Comparison of ENCODE assay signal across 1 cellular context in genomic region chr15:101445562-101446526, GRCh38.
TF ChIP-seq lines count a peak whose summit lies in the region.

No MANE protein-coding gene starts in this region.

TF ChIP-seq in K562, 482 proteins besides CTCF, POLR2A, EP300 and RAD21 (continued from another document and continues in another):
- TF ChIP-seq, protein P1, sequence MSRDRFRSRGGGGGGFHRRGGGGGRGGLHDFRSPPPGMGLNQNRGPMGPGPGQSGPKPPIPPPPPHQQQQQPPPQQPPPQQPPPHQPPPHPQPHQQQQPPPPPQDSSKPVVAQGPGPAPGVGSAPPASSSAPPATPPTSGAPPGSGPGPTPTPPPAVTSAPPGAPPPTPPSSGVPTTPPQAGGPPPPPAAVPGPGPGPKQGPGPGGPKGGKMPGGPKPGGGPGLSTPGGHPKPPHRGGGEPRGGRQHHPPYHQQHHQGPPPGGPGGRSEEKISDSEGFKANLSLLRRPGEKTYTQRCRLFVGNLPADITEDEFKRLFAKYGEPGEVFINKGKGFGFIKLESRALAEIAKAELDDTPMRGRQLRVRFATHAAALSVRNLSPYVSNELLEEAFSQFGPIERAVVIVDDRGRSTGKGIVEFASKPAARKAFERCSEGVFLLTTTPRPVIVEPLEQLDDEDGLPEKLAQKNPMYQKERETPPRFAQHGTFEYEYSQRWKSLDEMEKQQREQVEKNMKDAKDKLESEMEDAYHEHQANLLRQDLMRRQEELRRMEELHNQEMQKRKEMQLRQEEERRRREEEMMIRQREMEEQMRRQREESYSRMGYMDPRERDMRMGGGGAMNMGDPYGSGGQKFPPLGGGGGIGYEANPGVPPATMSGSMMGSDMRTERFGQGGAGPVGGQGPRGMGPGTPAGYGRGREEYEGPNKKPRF (IDR thresholded peaks at IDR 0.05; ENCODE audit: low read depth, low read length), result no peak
- peak; percentile 73; the same call in 1 of the 2 replicates for TF ChIP-seq BACH1 (tag; IDR thresholded peaks at IDR 0.05)
- no peak for TF ChIP-seq KAT2B (IDR thresholded peaks at IDR 0.05; ENCODE audit: low read depth, low read length)
- peak in 1 of 2 experiments; percentile 38; a peak in 1 of 4 replicates for TF ChIP-seq SRF (CRISPR knock-in tag; IDR thresholded peaks at IDR 0.05)
- no peak for TF ChIP-seq HDGF (IDR thresholded peaks at IDR 0.05)
- 0 out of 2 replicates have a peak, but pooled peaks have one; percentile 75 for TF ChIP-seq KAT7 (CRISPR knock-in tag; IDR thresholded peaks at IDR 0.05; ENCODE audit: borderline replicate concordance)
- TF ChIP-seq XRCC5 (IDR thresholded peaks at IDR 0.05; ENCODE audit: low read depth, low read length), result no peak
- TF ChIP-seq MTA3 (IDR thresholded peaks at IDR 0.05; ENCODE audit: borderline replicate concordance), result no peak; the same call in 1 of the 2 replicates
- TF ChIP-seq RBM34 (IDR thresholded peaks at IDR 0.05; ENCODE audit: borderline replicate concordance, insufficient read depth, low read length), result no peak
- TF ChIP-seq KLF16 (IDR thresholded peaks at IDR 0.05), result peak; percentile 48; the same call in 1 of the 2 replicates
- no peak for TF ChIP-seq HMG20B (CRISPR knock-in tag; IDR thresholded peaks at IDR 0.05)
- TF ChIP-seq ZNF764 (CRISPR knock-in tag; IDR thresholded peaks at IDR 0.05; ENCODE audit: low read depth), result no peak
- no peak for TF ChIP-seq NR3C1 (CRISPR knock-in tag; IDR thresholded peaks at IDR 0.05)
- peak; percentile 90 for TF ChIP-seq SMARCE1 (IDR thresholded peaks at IDR 0.05)
- TF ChIP-seq PRPF4 (IDR thresholded peaks at IDR 0.05; ENCODE audit: insufficient read depth, low read depth, low read length, poor library complexity, severe bottlenecking), result no peak
- TF ChIP-seq CTCFL (IDR thresholded peaks at IDR 0.05; ENCODE audit: borderline replicate concordance, insufficient read depth, low read depth, low read length, poor library complexity, severe bottlenecking), result no peak
- no peak for TF ChIP-seq ZNF830 (CRISPR knock-in tag; IDR thresholded peaks at IDR 0.05)
- no peak for TF ChIP-seq HIVEP1 (CRISPR knock-in tag; IDR thresholded peaks at IDR 0.05)
- peak; percentile 78; the same call in 1 of the 2 replicates for TF ChIP-seq NCOA1 (IDR thresholded peaks at IDR 0.05; ENCODE audit: low read depth)
- no peak for TF ChIP-seq ZNF217 (CRISPR knock-in tag; IDR thresholded peaks at IDR 0.05)
- no peak for TF ChIP-seq STAG1 (CRISPR knock-in tag; IDR thresholded peaks at IDR 0.05; ENCODE audit: borderline replicate concordance)
- TF ChIP-seq SMARCA5 (IDR thresholded peaks at IDR 0.05), result no peak
- no peak for TF ChIP-seq KDM5B (IDR thresholded peaks at IDR 0.05; ENCODE audit: insufficient replicate concordance, low read depth, low read length)
- TF ChIP-seq FOXM1 (IDR thresholded peaks at IDR 0.05; ENCODE audit: low read depth), result 0 out of 2 replicates have a peak, but pooled peaks have one; percentile 11
- no peak for TF ChIP-seq FOXM1 (CRISPR knock-in tag; IDR thresholded peaks at IDR 0.05; ENCODE audit: low read depth)
- no peak for TF ChIP-seq PTTG1 (tag; IDR thresholded peaks at IDR 0.05; ENCODE audit: low read depth)
- no peak for TF ChIP-seq PCBP1 (IDR thresholded peaks at IDR 0.05; ENCODE audit: low read depth, low read length, poor library complexity, severe bottlenecking)
- TF ChIP-seq, protein P2, sequence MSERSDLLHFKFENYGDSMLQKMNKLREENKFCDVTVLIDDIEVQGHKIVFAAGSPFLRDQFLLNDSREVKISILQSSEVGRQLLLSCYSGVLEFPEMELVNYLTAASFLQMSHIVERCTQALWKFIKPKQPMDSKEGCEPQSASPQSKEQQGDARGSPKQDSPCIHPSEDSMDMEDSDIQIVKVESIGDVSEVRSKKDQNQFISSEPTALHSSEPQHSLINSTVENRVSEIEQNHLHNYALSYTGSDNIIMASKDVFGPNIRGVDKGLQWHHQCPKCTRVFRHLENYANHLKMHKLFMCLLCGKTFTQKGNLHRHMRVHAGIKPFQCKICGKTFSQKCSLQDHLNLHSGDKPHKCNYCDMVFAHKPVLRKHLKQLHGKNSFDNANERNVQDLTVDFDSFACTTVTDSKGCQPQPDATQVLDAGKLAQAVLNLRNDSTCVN (CRISPR knock-in tag; IDR thresholded peaks at IDR 0.05), result no peak
- 0 out of 4 replicates have a peak, but pooled peaks of 1 of the 2 experiments have one; percentile 13 for TF ChIP-seq NRF1 (conservative IDR thresholded peaks at IDR 0.05 in 1 of 2, IDR thresholded peaks at IDR 0.05 in 1 of 2)
- no peak for TF ChIP-seq ZNF121 (CRISPR knock-in tag; conservative IDR thresholded peaks at IDR 0.05)
- TF ChIP-seq, protein P3, sequence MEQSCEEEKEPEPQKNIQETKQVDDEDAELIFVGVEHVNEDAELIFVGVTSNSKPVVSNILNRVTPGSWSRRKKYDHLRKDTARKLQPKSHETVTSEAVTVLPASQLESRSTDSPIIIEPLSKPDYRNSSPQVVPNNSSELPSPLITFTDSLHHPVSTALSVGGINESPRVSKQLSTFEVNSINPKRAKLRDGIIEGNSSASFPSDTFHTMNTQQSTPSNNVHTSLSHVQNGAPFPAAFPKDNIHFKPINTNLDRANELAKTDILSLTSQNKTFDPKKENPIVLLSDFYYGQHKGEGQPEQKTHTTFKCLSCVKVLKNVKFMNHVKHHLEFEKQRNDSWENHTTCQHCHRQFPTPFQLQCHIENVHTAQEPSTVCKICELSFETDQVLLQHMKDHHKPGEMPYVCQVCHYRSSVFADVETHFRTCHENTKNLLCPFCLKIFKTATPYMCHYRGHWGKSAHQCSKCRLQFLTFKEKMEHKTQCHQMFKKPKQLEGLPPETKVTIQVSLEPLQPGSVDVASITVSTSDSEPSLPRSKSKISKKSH (CRISPR knock-in tag; IDR thresholded peaks at IDR 0.05), result no peak
- TF ChIP-seq BCOR (IDR thresholded peaks at IDR 0.05), result peak; percentile 68; the same call in 1 of the 2 replicates
- TF ChIP-seq CHD7 (IDR thresholded peaks at IDR 0.05; ENCODE audit: low read depth, low read length), result no peak
- no peak for TF ChIP-seq PHF21A (IDR thresholded peaks at IDR 0.05; ENCODE audit: borderline replicate concordance, low read depth)
- no peak for TF ChIP-seq RNF2 (IDR thresholded peaks at IDR 0.05)
- TF ChIP-seq LCOR (CRISPR knock-in tag; IDR thresholded peaks at IDR 0.05), result no peak
- no peak for TF ChIP-seq ZNF184 (CRISPR knock-in tag; IDR thresholded peaks at IDR 0.05)
- no peak for TF ChIP-seq TRIM25 (IDR thresholded peaks at IDR 0.05; ENCODE audit: borderline replicate concordance)
- TF ChIP-seq ZNF436 (CRISPR knock-in tag; IDR thresholded peaks at IDR 0.05), result no peak
- no peak for TF ChIP-seq ZSCAN32 (CRISPR knock-in tag; IDR thresholded peaks at IDR 0.05)
- TF ChIP-seq MNT (conservative IDR thresholded peaks at IDR 0.05), result peak; percentile 84 to 91
- no peak for TF ChIP-seq U2AF1 (optimal IDR thresholded peaks at IDR 0.05; ENCODE audit: low read depth, low read length)
- TF ChIP-seq TAF15 (IDR thresholded peaks at IDR 0.05; ENCODE audit: low read depth, low read length), result no peak
- no peak for TF ChIP-seq ZNF324 (CRISPR knock-in tag; IDR thresholded peaks at IDR 0.05)
- TF ChIP-seq ZFP1 (CRISPR knock-in tag; IDR thresholded peaks at IDR 0.05), result no peak
